ENCODE assay signal across 8 cellular contexts in genomic region chr16:11345040-11345862, GRCh38. TPM values are rescaled to one million over a fixed set of nuclear protein-coding genes. Genes with fewer than 3 reads are reported as not detected.
DNase-seq lines count a peak whose midpoint lies in the region; ATAC-seq and TF ChIP-seq lines count a peak whose summit lies in the region.

Gene RMI2, plus strand, starts transcription at chr16:11345459. Its CDS starts 13 bp downstream, at chr16:11345472.

- H3K27ac Mint-ChIP-seq in activated naive CD4-positive, alpha-beta T cell treated with anti-CD3 and anti-CD28 coated beads for 36 hours: peak within 1 kb of the TSS; percentile 83

- intact Hi-C loops in activated naive CD4-positive, alpha-beta T cell treated with anti-CD3 and anti-CD28 coated beads for 36 hours (cut with micrococcal nuclease): loop anchor here (1.0 to 2.0 kb wide), 4 partner anchors 9 to 357 kb away; no protein-coding TSS in a partner anchor
- intact Hi-C loops in testis (cut with DNase I; ENCODE audit: low total_unique reads): no loop called here

- DNase-seq in NCI-H1048 (lab: John Stamatoyannopoulos, UW) (peak; percentile 67), SK-N-MC (ENCODE audit: low read depth, low spot score) (peak; percentile 85), globus pallidus (ENCODE audit: low spot score) (peak; percentile 93), occipital lobe (lab: John Stamatoyannopoulos, UW) (peak; percentile 85), testis (peak; percentile 97)
- peak; percentile 98 for DNase-seq in activated naive CD4-positive, alpha-beta T cell treated with anti-CD3 and anti-CD28 coated beads for 36 hours

- H3K9me3 Mint-ChIP-seq in activated naive CD4-positive, alpha-beta T cell treated with anti-CD3 and anti-CD28 coated beads for 36 hours: no peaks in the 10 kb centered on the region

- H3K27ac ChIP-seq in SK-N-MC (no peak within 1 kb of the TSS), testis (no peak within 1 kb of the TSS)

- H3K36me3 ChIP-seq in SK-N-MC (ENCODE audit: insufficient read depth, low read length) (no peaks in the 10 kb centered on the region), testis (ENCODE audit: low read depth, missing control alignments) (no peaks in the 10 kb centered on the region)

- H3K27me3 Mint-ChIP-seq in activated naive CD4-positive, alpha-beta T cell treated with anti-CD3 and anti-CD28 coated beads for 36 hours (ENCODE audit: low read depth): no peaks in the 10 kb centered on the region

- H3K27me3 ChIP-seq in testis: no peaks in the 10 kb centered on the region

- H3K9me3 ChIP-seq in SK-N-MC (ENCODE audit: low read depth, low read length) (no peaks in the 10 kb centered on the region), testis (no peaks in the 10 kb centered on the region)

- no peak for TF ChIP-seq POLR2A in testis (IDR thresholded peaks at IDR 0.05)

- H3K4me1 ChIP-seq in testis: peaks cover 9% of the 10 kb centered on the region

- peak within 1 kb of the TSS; percentile 81 for H3K9ac ChIP-seq in SK-N-MC (ENCODE audit: insufficient read length)

- CTCF ChIA-PET in activated naive CD4-positive, alpha-beta T cell treated with anti-CD3 and anti-CD28 coated beads for 36 hours (lab: Charles Lee): interaction anchor here (2.3 kb wide), 1 partner anchor 11 kb away, joined by 9 read pairs; no protein-coding TSS in a partner anchor

- 1% methylated on average over 25 to 55 of the region's 82 CpGs for WGBS in testis, 2 donors

- H3K4me3 ChIP-seq in GM08714 (ENCODE audit: low read length) (peak within 1 kb of the TSS; percentile 84), SK-N-MC (peak within 1 kb of the TSS; percentile 93), testis (peak within 1 kb of the TSS; percentile 61 to 77)

- peaks cover 46% of the 10 kb centered on the region for H3K4me1 Mint-ChIP-seq in activated naive CD4-positive, alpha-beta T cell treated with anti-CD3 and anti-CD28 coated beads for 36 hours (ENCODE audit: low read depth)

- peak; percentile 96 for ATAC-seq in HG02588 (IDR thresholded peaks at IDR 0.05; ENCODE audit: unreplicated experiment)

- H3K36me3 Mint-ChIP-seq in activated naive CD4-positive, alpha-beta T cell treated with anti-CD3 and anti-CD28 coated beads for 36 hours (ENCODE audit: low read depth): peaks cover 20% of the 10 kb centered on the region

- H3K4me3 Mint-ChIP-seq in activated naive CD4-positive, alpha-beta T cell treated with anti-CD3 and anti-CD28 coated beads for 36 hours: peak within 1 kb of the TSS; percentile 90

- TF ChIP-seq CTCF in testis (IDR thresholded peaks at IDR 0.05): peak in 1 of 3 experiments; percentile 4

RNA-seq across cellular contexts. Expression of gene RMI2, which starts in this region (rescaled TPM):
- total RNA-seq in activated naive CD4-positive, alpha-beta T cell treated with anti-CD3 and anti-CD28 coated beads for 36 hours: 10 to 100 TPM; 82.8 to 86.2 TPM
- total RNA-seq in occipital lobe (4.1 TPM), testis (10 to 100 TPM; 26.7 to 30.6 TPM)
- polyA plus RNA-seq in testis (ENCODE audit: insufficient read depth, low read depth, low replicate concordance): 21.5 TPM
